ENCODE assay signal across 13 cellular contexts in the genomic region with DNA sequence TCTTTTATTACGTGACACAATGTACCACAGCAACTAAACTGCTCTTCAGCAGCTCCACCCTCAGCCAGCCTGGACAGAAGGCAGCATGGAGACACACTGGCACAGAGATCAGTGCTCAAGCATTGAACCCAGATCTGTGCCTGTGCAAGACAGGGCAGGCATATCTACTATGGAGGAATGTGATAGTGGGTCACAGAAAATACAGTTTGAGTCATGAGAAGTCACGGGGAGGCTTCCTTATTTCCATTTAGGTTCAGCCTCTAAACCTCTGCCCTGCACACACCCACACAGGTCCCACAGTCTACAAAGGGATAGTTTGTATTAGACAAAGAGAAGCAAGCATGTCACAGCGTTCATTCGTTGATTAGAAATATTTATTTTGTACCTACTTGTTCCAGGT.
DNase-seq lines count a peak whose midpoint lies in the region; ATAC-seq and TF ChIP-seq lines count a peak whose summit lies in the region.
"Had no signal": no experiment of that assay in that cellular context is flagged by ENCODE, and none has a peak within 500 bp of the region (broad histone marks: within the 10 kb centered on the region; RNA-seq: fewer than 3 reads in every experiment).

No MANE protein-coding gene starts in this region.

- H3K4me3 ChIP-seq in mammary epithelial cell (replicated peaks in 1 of 3; ENCODE audit: insufficient read depth in 1 of 3, low read depth in 2 of 3, low read length in 3 of 3) (no peak overlapping the region), breast epithelium (no peak overlapping the region), upper lobe of left lung (no peak overlapping the region), Peyer's patch (no peak overlapping the region)
- H3K4me3 ChIP-seq: SK-N-MC had no signal

- WGBS in mammary epithelial cell (ENCODE audit: low coverage, missing lambda C conversion rate), result 8% methylated on average over 4 of the region's 4 CpGs
- 74 to 82% methylated on average over 4 of the region's 4 CpGs for WGBS in upper lobe of left lung, 2 donors

- in situ Hi-C loops in mammary epithelial cell (cut with MboI; ENCODE audit: low sequenced_read_pairs in 2 of 2), result no loop called here

- TF ChIP-seq POLR2A in breast epithelium (IDR thresholded peaks at IDR 0.05) (no peak), upper lobe of left lung (IDR thresholded peaks at IDR 0.05) (no peak), Peyer's patch (IDR thresholded peaks at IDR 0.05) (no peak)

- H3K9me3 ChIP-seq in mammary epithelial cell (replicated peaks; ENCODE audit: insufficient read depth, low read length), result no peaks in the 10 kb centered on the region
- no peaks in the 10 kb centered on the region for H3K9me3 ChIP-seq in breast epithelium
- no peaks in the 10 kb centered on the region for H3K9me3 ChIP-seq in upper lobe of left lung
- no peaks in the 10 kb centered on the region for H3K9me3 ChIP-seq in Peyer's patch
- H3K9me3 ChIP-seq: neutrophil had no signal

- intact Hi-C loops in mammary epithelial cell (cut with micrococcal nuclease), result loop anchor here (2.0 to 5.0 kb wide), 2 partner anchors 26 to 578 kb away; no protein-coding TSS in a partner anchor
- intact Hi-C loops in breast epithelium (cut with DNase I; ENCODE audit: low total_unique reads), result no loop called here

- DNase-seq in mammary epithelial cell, result peak; percentile 81
- DNase-seq in breast epithelium (ENCODE audit: low spot score in 2 of 2), result no peak
- DNase-seq in RWPE1 (ENCODE audit: low spot score), result peak; percentile 27
- peak in 1 of 2 donors; percentile 24 for DNase-seq in upper lobe of left lung
- DNase-seq in hypothalamus (lab: John Stamatoyannopoulos, UW), result no peak
- no peak for DNase-seq in Peyer's patch
- DNase-seq: activated naive CD4-positive, alpha-beta T cell; effector CD4-positive, alpha-beta T cell; GF-D8 had no signal

- peak overlapping the region; percentile 9 for H2AFZ ChIP-seq in mammary epithelial cell (ENCODE audit: low read depth, low read length)

- CTCF ChIA-PET in mammary epithelial cell (lab: Charles Lee; ENCODE audit: low non-redundant PET), result no interaction called here
- CTCF ChIA-PET in RWPE1 (lab: Yijun Ruan, JAX), result no interaction called here

- no peaks in the 10 kb centered on the region for H4K20me1 ChIP-seq in mammary epithelial cell (ENCODE audit: insufficient read depth, low read length)

- dilution Hi-C loops in mammary epithelial cell (cut with HindIII; ENCODE audit: low sequenced_read_pairs), result no loop called here

- peak overlapping the region; percentile 63 for H3K4me2 ChIP-seq in mammary epithelial cell (ENCODE audit: insufficient read depth, low read depth, low read length)

- H3K36me3 ChIP-seq in mammary epithelial cell (ENCODE audit: insufficient read depth, low read length) (no peaks in the 10 kb centered on the region), breast epithelium (no peaks in the 10 kb centered on the region), upper lobe of left lung (no peaks in the 10 kb centered on the region), Peyer's patch (no peaks in the 10 kb centered on the region)
- H3K36me3 ChIP-seq: neutrophil had no signal

- no peak overlapping the region for H3K9ac ChIP-seq in mammary epithelial cell (ENCODE audit: insufficient read depth, low read length)

- H3K4me1 ChIP-seq in mammary epithelial cell (ENCODE audit: insufficient read depth, low read length) (peaks cover 16% of the 10 kb centered on the region), breast epithelium (no peaks in the 10 kb centered on the region), upper lobe of left lung (no peaks in the 10 kb centered on the region), Peyer's patch (no peaks in the 10 kb centered on the region)

- no TSS peak for BruUV-seq in mammary epithelial cell (replicated peaks; lab: Mats Ljungman, UMichigan)

- ATAC-seq in HG02642 (IDR thresholded peaks at IDR 0.05; ENCODE audit: poor library complexity, unreplicated experiment) (peak; percentile 59), upper lobe of left lung (ENCODE audit: low FRiP score in 2 of 2) (peak; percentile 37 to 71), HG02981 (IDR thresholded peaks at IDR 0.05; ENCODE audit: unreplicated experiment) (no peak)

- POLR2A ChIA-PET in RWPE1 (lab: Yijun Ruan, JAX; ENCODE audit: low non-redundant PET), result no interaction called here

- H3K27ac ChIP-seq in mammary epithelial cell (ENCODE audit: insufficient read depth, low read depth, low read length), result peak overlapping the region; percentile 16
- H3K27ac ChIP-seq in breast epithelium, result no peak overlapping the region
- no peak overlapping the region for H3K27ac ChIP-seq in RWPE1
- no peak overlapping the region for H3K27ac ChIP-seq in upper lobe of left lung
- H3K27ac ChIP-seq in Peyer's patch, result no peak overlapping the region
- H3K27ac ChIP-seq: neutrophil, SK-N-MC had no signal

- H3K27me3 ChIP-seq in mammary epithelial cell (ENCODE audit: insufficient read depth, low read length) (no peaks in the 10 kb centered on the region), breast epithelium (no peaks in the 10 kb centered on the region), upper lobe of left lung (no peaks in the 10 kb centered on the region), Peyer's patch (no peaks in the 10 kb centered on the region)
- H3K27me3 ChIP-seq: neutrophil had no signal

- no peaks in the 10 kb centered on the region for H3K79me2 ChIP-seq in mammary epithelial cell (ENCODE audit: insufficient read depth, low read length)

- TF ChIP-seq EP300 in upper lobe of left lung (IDR thresholded peaks at IDR 0.05), result no peak

- peak in 1 of 2 donors; percentile 8 for TF ChIP-seq CTCF in mammary epithelial cell (conservative IDR thresholded peaks at IDR 0.05 in 1 of 2, IDR thresholded peaks at IDR 0.05 in 1 of 2; ENCODE audit: extremely low read depth in 1 of 2, insufficient read depth in 1 of 2, low read depth in 1 of 2, low read length in 2 of 2)
- no peak for TF ChIP-seq CTCF in breast epithelium (IDR thresholded peaks at IDR 0.05)
- no peak for TF ChIP-seq CTCF in RWPE1 (conservative IDR thresholded peaks at IDR 0.05; ENCODE audit: low read depth)
- TF ChIP-seq CTCF in upper lobe of left lung (IDR thresholded peaks at IDR 0.05), result no peak
- no peak for TF ChIP-seq CTCF in Peyer's patch (IDR thresholded peaks at IDR 0.05)

Comparison
In these comparisons a context has a peak if more than half of its experiments do, and no peak if none do; other contexts are left out.
1. DNase-seq: peak in mammary epithelial cell (single experiment) and RWPE1 (single experiment); none in breast epithelium (0 of 2), hypothalamus (0 of 51) and Peyer's patch (0 of 3).